In genomic region chr22:49853981-49854791, GRCh38 we compare ENCODE assay signal across 8 cellular contexts. TPM values are rescaled to one million over a fixed set of nuclear protein-coding genes. Genes with fewer than 3 reads are reported as not detected.
DNase-seq lines count a peak whose midpoint lies in the region; ATAC-seq and TF ChIP-seq lines count a peak whose summit lies in the region.

No MANE protein-coding gene starts in this region.

- H3K27ac ChIP-seq in HUES64 (ENCODE audit: low read depth, low read length), result no peak overlapping the region
- peak overlapping the region; percentile 47 for H3K27ac ChIP-seq in foreskin keratinocyte
- H3K27ac ChIP-seq in ovary, result peak overlapping the region; percentile 5 to 48

- peak overlapping the region; percentile 97 for H3K4me3 Mint-ChIP-seq in activated CD8-positive, alpha-beta T cell treated with anti-CD3 and anti-CD28 coated beads, Interleukin-2, amount 10 ng/mL, durations not matched to agents 7 days and 5 days

- no peaks in the 10 kb centered on the region for H3K9me3 Mint-ChIP-seq in activated CD8-positive, alpha-beta T cell treated with anti-CD3 and anti-CD28 coated beads, Interleukin-2, amount 10 ng/mL, durations not matched to agents 7 days and 5 days (ENCODE audit: insufficient read depth)

- intact Hi-C loops in ovary (cut with DNase I), result no loop called here

- no peak for TF ChIP-seq POLR2A in ovary (IDR thresholded peaks at IDR 0.05)

- peaks cover 6% of the 10 kb centered on the region; the same call in 1 of the 2 replicates for H3K4me1 ChIP-seq in HUES64 (ENCODE audit: insufficient read depth, low read length)
- H3K4me1 ChIP-seq in foreskin keratinocyte, result peaks cover 4% of the 10 kb centered on the region
- H3K4me1 ChIP-seq in ovary (ENCODE audit: insufficient read depth), result peaks cover 19% of the 10 kb centered on the region

- H3K4me3 ChIP-seq in HUES64 (ENCODE audit: low read length) (peak overlapping the region; percentile 87), ovary (peak overlapping the region; percentile 47)

- CTCF ChIA-PET in activated CD8-positive, alpha-beta T cell treated with anti-CD3 and anti-CD28 coated beads, Interleukin-2, amount 10 ng/mL, durations not matched to agents 7 days and 5 days (lab: Charles Lee), result interaction anchor here (1.7 to 1.9 kb wide), 2 partner anchors 23 to 87 kb away, joined by 4 to 8 read pairs; no protein-coding TSS in a partner anchor

- ATAC-seq in GM21423 (IDR thresholded peaks at IDR 0.05; ENCODE audit: unreplicated experiment) (peak; percentile 19), foreskin keratinocyte (peak; percentile 8)
- ATAC-seq in activated CD8-positive, alpha-beta T cell treated with anti-CD3 and anti-CD28 coated beads, Interleukin-2, amount 10 ng/mL, durations not matched to agents 7 days and 5 days, result peak; percentile 37

- no peaks in the 10 kb centered on the region for H3K9me3 ChIP-seq in HUES64 (ENCODE audit: insufficient read depth, low read depth, low read length)
- no peaks in the 10 kb centered on the region for H3K9me3 ChIP-seq in ovary

- H3K27me3 ChIP-seq in HUES64 (ENCODE audit: insufficient read depth, low read length) (peaks cover 40% of the 10 kb centered on the region), foreskin keratinocyte (peaks cover 22% of the 10 kb centered on the region), ovary (no peaks in the 10 kb centered on the region)

- H3K27me3 Mint-ChIP-seq in activated CD8-positive, alpha-beta T cell treated with anti-CD3 and anti-CD28 coated beads, Interleukin-2, amount 10 ng/mL, durations not matched to agents 7 days and 5 days (ENCODE audit: low read depth), result peaks cover 6% of the 10 kb centered on the region

- DNase-seq in DMS53 (lab: John Stamatoyannopoulos, UW) (peak; percentile 60), DMS53 treated with DMSO at 0.1 percent for 48 hours (lab: John Stamatoyannopoulos, UW; ENCODE audit: unreplicated experiment) (no peak), foreskin keratinocyte (peak in 1 of 2 donors; percentile 11), ovary (peak in 3 of 5 donors; percentile 54 to 62 (median 59)), NCI-H524 (lab: John Stamatoyannopoulos, UW) (no peak)
- peak; percentile 50 for DNase-seq in activated CD8-positive, alpha-beta T cell treated with anti-CD3 and anti-CD28 coated beads, Interleukin-2, amount 10 ng/mL, durations not matched to agents 7 days and 5 days

- H3K27ac Mint-ChIP-seq in activated CD8-positive, alpha-beta T cell treated with anti-CD3 and anti-CD28 coated beads, Interleukin-2, amount 10 ng/mL, durations not matched to agents 7 days and 5 days, result peak overlapping the region; percentile 93

- TF ChIP-seq CTCF in foreskin keratinocyte (conservative IDR thresholded peaks at IDR 0.05) (no peak), ovary (IDR thresholded peaks at IDR 0.05) (no peak)

- H3K4me1 Mint-ChIP-seq in activated CD8-positive, alpha-beta T cell treated with anti-CD3 and anti-CD28 coated beads, Interleukin-2, amount 10 ng/mL, durations not matched to agents 7 days and 5 days (ENCODE audit: low read depth), result peaks cover 54% of the 10 kb centered on the region

- no peak for TF ChIP-seq EP300 in ovary (IDR thresholded peaks at IDR 0.05)

- H3K36me3 ChIP-seq in HUES64 (ENCODE audit: insufficient read depth, low read length), result no peaks in the 10 kb centered on the region
- H3K36me3 ChIP-seq in ovary, result no peaks in the 10 kb centered on the region

- WGBS in HUES64, result under 1% methylated on average over 99 of the region's 99 CpGs
- WGBS in ovary, 3 donors, result 1% methylated on average over 21 to 99 of the region's 99 CpGs

- peak overlapping the region; percentile 82 for H3K9ac ChIP-seq in HUES64 (ENCODE audit: low read depth, low read length)

- H3K36me3 Mint-ChIP-seq in activated CD8-positive, alpha-beta T cell treated with anti-CD3 and anti-CD28 coated beads, Interleukin-2, amount 10 ng/mL, durations not matched to agents 7 days and 5 days (ENCODE audit: low read depth), result peaks cover 21% of the 10 kb centered on the region

- POLR2A ChIA-PET in activated CD8-positive, alpha-beta T cell treated with anti-CD3 and anti-CD28 coated beads, Interleukin-2, amount 10 ng/mL, durations not matched to agents 7 days and 5 days (lab: Charles Lee), result interaction anchor here (1.1 to 2.5 kb wide), 7 partner anchors 14 to 71 kb away, joined by 3 to 19 read pairs (median 7); no protein-coding TSS in a partner anchor

RNA-seq across cellular contexts. Expression of gene ZBED4, which starts 0.5 kb away (rescaled TPM):
- 17.0 TPM for polyA plus RNA-seq in HUES64 (2013, experiment 1 of 2)
- 20.5 TPM for polyA plus RNA-seq in HUES64 (2013, experiment 2 of 2)
- 10 to 100 TPM; 19.4 to 19.6 TPM for total RNA-seq in activated CD8-positive, alpha-beta T cell treated with anti-CD3 and anti-CD28 coated beads, Interleukin-2, amount 10 ng/mL, durations not matched to agents 7 days and 5 days
- total RNA-seq in foreskin keratinocyte (17.0 and 17.8 TPM in 2 replicates), ovary (1 to 10 TPM; 5.8 to 9.6 (median 8.5) TPM)
- polyA plus RNA-seq in foreskin keratinocyte (4.8 and 5.5 TPM in 2 replicates), ovary (1 to 10 TPM; 3.5 to 4.8 TPM)

RNA-seq across cellular contexts. Expression of gene BRD1, which starts 26.5 kb away (rescaled TPM):
- 23.3 TPM for polyA plus RNA-seq in HUES64 (2013, experiment 1 of 2)
- 22.9 TPM for polyA plus RNA-seq in HUES64 (2013, experiment 2 of 2)
- 10 to 100 TPM; 43.0 to 44.3 TPM for total RNA-seq in activated CD8-positive, alpha-beta T cell treated with anti-CD3 and anti-CD28 coated beads, Interleukin-2, amount 10 ng/mL, durations not matched to agents 7 days and 5 days
- 16.8 and 18.8 TPM in 2 replicates for total RNA-seq in foreskin keratinocyte
- polyA plus RNA-seq in foreskin keratinocyte, result 7.6 and 8.5 TPM in 2 replicates
- 10 to 100 TPM; 27.3 to 45.6 (median 40.2) TPM for total RNA-seq in ovary
- polyA plus RNA-seq in ovary, result 10 to 100 TPM; 13.6 to 33.4 TPM

Comparison
In these comparisons a context has a peak if more than half of its experiments do, and no peak if none do; other contexts are left out.
1. DNase-seq: peak in DMS53 (single experiment), activated CD8-positive, alpha-beta T cell treated with anti-CD3 and anti-CD28 coated beads, Interleukin-2, amount 10 ng/mL, durations not matched to agents 7 days and 5 days (single experiment) and ovary (3 of 5); none in DMS53 treated with DMSO at 0.1 percent for 48 hours (single experiment) and NCI-H524 (0 of 2).
2. Peak in every context shown above with its lines, with median percentiles within 50 percentile points of each other: ATAC-seq.